Comparison of ENCODE assay signal across 10 cellular contexts in genomic region chr2:30178618-30179404, GRCh38. TPM values are rescaled to one million over a fixed set of nuclear protein-coding genes. Genes with fewer than 3 reads are reported as not detected.
DNase-seq lines count a peak whose midpoint lies in the region; ATAC-seq and TF ChIP-seq lines count a peak whose summit lies in the region.
"Had no signal": no experiment of that assay in that cellular context is flagged by ENCODE, and none has a peak within 500 bp of the region (broad histone marks: within the 10 kb centered on the region; RNA-seq: fewer than 3 reads in every experiment).

No MANE protein-coding gene starts in this region.

- H2AFZ ChIP-seq in hepatocyte: no peak overlapping the region

- TF ChIP-seq CTCF in body of pancreas (IDR thresholded peaks at IDR 0.05) (no peak), hepatocyte (IDR thresholded peaks at IDR 0.05; ENCODE audit: poor library complexity) (no peak)

- peak overlapping the region in 1 of 4 donors; percentile 19 for H3K27ac ChIP-seq in body of pancreas
- H3K27ac ChIP-seq in hepatocyte: peak overlapping the region; percentile 72

- H3K27me3 ChIP-seq in body of pancreas (no peaks in the 10 kb centered on the region), hepatocyte (no peaks in the 10 kb centered on the region)

- TF ChIP-seq POLR2A in body of pancreas (IDR thresholded peaks at IDR 0.05): no peak

- 53% methylated on average over 11 of the region's 11 CpGs for WGBS in body of pancreas, 2 donors
- WGBS in hepatocyte (ENCODE audit: low lambda C conversion rate, missing lambda C conversion rate): 60% methylated on average over 11 of the region's 11 CpGs

- H4K20me1 ChIP-seq in hepatocyte (ENCODE audit: insufficient read depth, poor library complexity, severe bottlenecking): no peaks in the 10 kb centered on the region

- DNase-seq in GM03348 (ENCODE audit: low spot score): peak; percentile 79
- DNase-seq in body of pancreas: peak; percentile 18 to 55 (median 38)
- DNase-seq in hepatocyte (ENCODE audit: low spot score): peak; percentile 58
- peak; percentile 86 for DNase-seq in skeletal muscle cell (ENCODE audit: low read depth)
- DNase-seq in DMS114 treated with DMSO at 0.1 percent for 48 hours (lab: John Stamatoyannopoulos, UW; ENCODE audit: unreplicated experiment): no peak
- DNase-seq: cortex of kidney, NCI-H1092 treated with DMSO at 0.1 percent for 48 hours had no signal

- no peaks in the 10 kb centered on the region for H3K79me2 ChIP-seq in hepatocyte

- no peaks in the 10 kb centered on the region for H3K9me2 ChIP-seq in hepatocyte (replicated peaks; ENCODE audit: insufficient read depth)

- H3K9me3 ChIP-seq in body of pancreas (no peaks in the 10 kb centered on the region), hepatocyte (ENCODE audit: low read depth) (no peaks in the 10 kb centered on the region)

- H3K36me3 ChIP-seq in body of pancreas (replicated peaks in 1 of 2; ENCODE audit: insufficient read depth in 1 of 2, low read depth in 2 of 2) (no peaks in the 10 kb centered on the region), hepatocyte (replicated peaks; ENCODE audit: insufficient read depth, low read depth) (no peaks in the 10 kb centered on the region)

- H3K4me3 ChIP-seq in body of pancreas (no peak overlapping the region), hepatocyte (no peak overlapping the region), skeletal muscle cell (ENCODE audit: low read depth, low read length) (no peak overlapping the region)

- H3K4me1 ChIP-seq in body of pancreas: no peaks in the 10 kb centered on the region
- H3K4me1 ChIP-seq in hepatocyte (ENCODE audit: insufficient read depth): no peaks in the 10 kb centered on the region

- no peak overlapping the region for H3K4me2 ChIP-seq in hepatocyte

- ATAC-seq in body of pancreas (peak; percentile 83), GM18867 (IDR thresholded peaks at IDR 0.05; ENCODE audit: unreplicated experiment) (no peak), GM21529 (IDR thresholded peaks at IDR 0.05; ENCODE audit: unreplicated experiment) (no peak), HG03025 (IDR thresholded peaks at IDR 0.05; ENCODE audit: low FRiP score, unreplicated experiment) (no peak)

- intact Hi-C loops in body of pancreas (cut with DNase I): no loop called here

RNA-seq across cellular contexts. Expression of gene YPEL5, which starts 32.0 kb away (rescaled TPM):
- total RNA-seq in body of pancreas (10 to 100 TPM; 29.3 to 36.6 TPM), hepatocyte (98.3 and 117 TPM in 2 replicates)
- polyA plus RNA-seq in hepatocyte: 94.4 and 104 TPM in 2 replicates

RNA-seq across cellular contexts. Expression of gene LBH, which starts 52.5 kb away (rescaled TPM):
- total RNA-seq in body of pancreas (10 to 100 TPM; 10.9 to 23.1 TPM), hepatocyte (75.9 and 98.3 TPM in 2 replicates)
- 54.1 and 54.2 TPM in 2 replicates for polyA plus RNA-seq in hepatocyte
